Comparison of ENCODE assay signal across 8 cellular contexts in the genomic region with DNA sequence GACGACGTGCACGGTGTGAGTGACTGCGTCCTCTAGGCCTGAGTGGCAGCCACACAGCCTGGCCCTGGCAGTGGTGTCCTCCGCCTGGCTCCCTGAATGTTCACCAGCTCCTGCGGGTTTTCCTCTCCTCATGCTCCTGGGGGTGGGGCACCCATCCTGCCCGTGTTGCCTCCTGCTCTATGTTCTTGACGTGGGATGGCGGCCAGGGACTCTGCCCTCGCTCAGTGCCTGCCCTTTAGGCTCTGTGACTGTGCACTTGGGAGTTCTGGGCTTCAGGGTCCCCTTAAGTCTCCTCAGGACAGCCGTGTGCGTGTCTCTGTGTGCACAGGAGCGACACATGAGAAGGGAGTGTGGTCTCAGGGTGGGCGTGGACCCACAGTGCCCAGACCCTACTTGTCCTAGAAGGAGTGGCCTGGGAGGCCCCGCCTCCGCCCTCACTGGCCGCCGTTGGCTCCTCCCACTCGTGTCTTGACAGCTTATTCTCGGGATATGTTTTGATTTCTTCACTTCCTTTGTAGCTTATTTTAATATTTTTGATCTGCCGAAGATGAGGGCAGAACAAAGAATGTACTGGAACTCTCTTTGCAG. TPM values are rescaled to one million over a fixed set of nuclear protein-coding genes. Genes with fewer than 3 reads are reported as not detected.
DNase-seq lines count a peak whose midpoint lies in the region; ATAC-seq, FAIRE-seq and TF ChIP-seq lines count a peak whose summit lies in the region.

No MANE protein-coding gene starts in this region.

- H3F3A ChIP-seq in SK-N-SH (replicated peaks; ENCODE audit: insufficient read depth) = no peaks in the 10 kb centered on the region

- FAIRE-seq in G401.6 (lab: Jason Lieb, UNC) (peak; percentile 76), urothelium cell line (lab: Jason Lieb, UNC) (no peak)

- H3K9me2 ChIP-seq in SK-N-SH = no peaks in the 10 kb centered on the region

- H3K27ac ChIP-seq in SK-N-SH (ENCODE audit: low read depth in 2 of 2, low read length in 1 of 2) = peak overlapping the region; percentile 22 to 56; a peak in 3 of 4 replicates
- H3K27ac ChIP-seq in heart right ventricle = peak overlapping the region; percentile 36 to 90 (median 86)
- peak overlapping the region; percentile 15 for H3K27ac ChIP-seq in parathyroid adenoma

- peak overlapping the region; percentile 96 for H3K4me2 ChIP-seq in SK-N-SH
- peak overlapping the region; percentile 23 for H3K4me2 ChIP-seq in parathyroid adenoma (ENCODE audit: low read length)

- H3K9ac ChIP-seq in SK-N-SH (peak overlapping the region; percentile 68; the same call in 1 of the 2 replicates), adipocyte (ENCODE audit: low read length) (peak overlapping the region; percentile 90), parathyroid adenoma (no peak overlapping the region)

- H3K4me1 ChIP-seq in SK-N-SH (ENCODE audit: control insufficient read depth in 1 of 2, insufficient read depth in 2 of 2, low read depth in 1 of 2, low read length in 1 of 2) (peaks cover 0 to 60% of the 10 kb centered on the region in 2 experiments; a peak in 2 of 4 replicates), adipocyte (ENCODE audit: control insufficient read depth, insufficient read depth, low read length) (peaks cover 47% of the 10 kb centered on the region), heart right ventricle (peaks cover 35 to 80% (median 78%) of the 10 kb centered on the region in 9 donors), parathyroid adenoma (no peaks in the 10 kb centered on the region)

- no peak for TF ChIP-seq RAD21 in SK-N-SH (IDR thresholded peaks at IDR 0.05; ENCODE audit: low read length)

- H3K79me2 ChIP-seq in SK-N-SH (ENCODE audit: insufficient read depth) = peaks cover 83% of the 10 kb centered on the region
- H3K79me2 ChIP-seq in parathyroid adenoma = peaks cover 55% of the 10 kb centered on the region

- CTCF ChIA-PET in SK-N-SH (lab: Yijun Ruan, JAX) = interaction anchor here (1.0 to 9.4 kb wide), 5 partner anchors 23 to 151 kb away, joined by 4 to 47 read pairs (median 5); a partner anchor contains a TSS

- ATAC-seq in heart right ventricle (peak in 7 of 8 donors; percentile 9 to 48 (median 34)), HG02763 (IDR thresholded peaks at IDR 0.05; ENCODE audit: unreplicated experiment) (no peak)

- peaks cover 80% of the 10 kb centered on the region for H4K20me1 ChIP-seq in SK-N-SH (ENCODE audit: insufficient read depth)

- H3K36me3 ChIP-seq in SK-N-SH (replicated peaks in 1 of 2; ENCODE audit: control insufficient read depth in 1 of 2, insufficient read depth in 2 of 2, low read length in 1 of 2) = no peaks in the 10 kb centered on the region
- no peaks in the 10 kb centered on the region for H3K36me3 ChIP-seq in adipocyte (ENCODE audit: control insufficient read depth, insufficient read depth, low read length, severe bottlenecking)
- H3K36me3 ChIP-seq in heart right ventricle = no peaks in the 10 kb centered on the region
- H3K36me3 ChIP-seq in parathyroid adenoma (ENCODE audit: control insufficient read depth, insufficient read depth, low read length) = no peaks in the 10 kb centered on the region

- no peak for TF ChIP-seq EP300 in SK-N-SH (IDR thresholded peaks at IDR 0.05; ENCODE audit: borderline replicate concordance in 1 of 2, low read depth in 1 of 2, low read length in 1 of 2)

- intact Hi-C loops in heart right ventricle (cut with DNase I) = loop anchor here in 9 of 10 donors (2.0 to 10.0 kb wide), 11 partner anchors 34 to 86 kb away; no protein-coding TSS in a partner anchor

- POLR2A ChIA-PET in SK-N-SH (lab: Yijun Ruan, JAX) = interaction anchor here (0.9 to 1.5 kb wide), 4 partner anchors 9 to 94 kb away, joined by 3 to 5 read pairs (median 4); no protein-coding TSS in a partner anchor

- no peaks in the 10 kb centered on the region for H3K9me3 ChIP-seq in SK-N-SH
- H3K9me3 ChIP-seq in adipocyte (ENCODE audit: control insufficient read depth, low read length) = no peaks in the 10 kb centered on the region
- no peaks in the 10 kb centered on the region for H3K9me3 ChIP-seq in heart right ventricle
- H3K9me3 ChIP-seq in parathyroid adenoma (ENCODE audit: control insufficient read depth, low read length) = no peaks in the 10 kb centered on the region

- TF ChIP-seq CTCF in SK-N-SH (IDR thresholded peaks at IDR 0.05) (no peak), heart right ventricle (IDR thresholded peaks at IDR 0.05) (no peak), parathyroid adenoma (IDR thresholded peaks at IDR 0.05) (no peak)

- peak overlapping the region; percentile 65 to 71 for H3K4me3 ChIP-seq in SK-N-SH (ENCODE audit: low read depth in 2 of 2, low read length in 1 of 2)
- peak overlapping the region; percentile 92 for H3K4me3 ChIP-seq in adipocyte (ENCODE audit: low read length)
- H3K4me3 ChIP-seq in heart right ventricle = peak overlapping the region in 9 of 10 donors; percentile 50 to 89 (median 83)
- H3K4me3 ChIP-seq in parathyroid adenoma (ENCODE audit: low read depth, low read length) = no peak overlapping the region

- no peaks in the 10 kb centered on the region for H3K27me3 ChIP-seq in SK-N-SH (ENCODE audit: insufficient read depth)
- no peaks in the 10 kb centered on the region for H3K27me3 ChIP-seq in adipocyte (replicated peaks; ENCODE audit: control insufficient read depth, insufficient read depth, low read length)
- no peaks in the 10 kb centered on the region for H3K27me3 ChIP-seq in heart right ventricle
- H3K27me3 ChIP-seq in parathyroid adenoma (ENCODE audit: control insufficient read depth, insufficient read depth, low read length) = no peaks in the 10 kb centered on the region

- no peak overlapping the region for H2AFZ ChIP-seq in SK-N-SH (ENCODE audit: low read depth)
- no peak overlapping the region for H2AFZ ChIP-seq in parathyroid adenoma

- whole genome bisulfite sequencing in SK-N-SH (ENCODE audit: low lambda C conversion rate) = 42% methylated on average over 14 of the region's 21 CpGs
- WGBS in heart right ventricle, 2 donors = 21 to 23% methylated on average over 21 of the region's 21 CpGs

- peak; percentile 88 for DNase-seq in SK-N-SH
- DNase-seq in adipocyte (ENCODE audit: low read depth) = peak; percentile 88
- DNase-seq in heart right ventricle = peak; percentile 78 to 81
- peak; percentile 60 for DNase-seq in urothelium cell line (ENCODE audit: low spot score)
- DNase-seq in NCI-H146 (lab: John Stamatoyannopoulos, UW) = no peak

TF ChIP-seq in SK-N-SH, 30 proteins besides CTCF, POLR2A, EP300 and RAD21 (continues in another document):
- no peak for TF ChIP-seq ELF1 (IDR thresholded peaks at IDR 0.05)
- TF ChIP-seq FOXM1 (IDR thresholded peaks at IDR 0.05; ENCODE audit: low read depth) = no peak
- TF ChIP-seq JUND (IDR thresholded peaks at IDR 0.05) = no peak
- no peak for TF ChIP-seq TEAD4 (IDR thresholded peaks at IDR 0.05; ENCODE audit: borderline replicate concordance, insufficient read depth)
- no peak for TF ChIP-seq FOXJ3 (CRISPR knock-in tag; IDR thresholded peaks at IDR 0.05)
- no peak for TF ChIP-seq MXI1 (IDR thresholded peaks at IDR 0.05; ENCODE audit: low read depth, low read length)
- TF ChIP-seq RFX5 (IDR thresholded peaks at IDR 0.05; ENCODE audit: low read length) = no peak
- TF ChIP-seq TCF12 (IDR thresholded peaks at IDR 0.05) = no peak
- no peak for TF ChIP-seq YY1 (IDR thresholded peaks at IDR 0.05; ENCODE audit: low read depth)
- TF ChIP-seq, protein P1, sequence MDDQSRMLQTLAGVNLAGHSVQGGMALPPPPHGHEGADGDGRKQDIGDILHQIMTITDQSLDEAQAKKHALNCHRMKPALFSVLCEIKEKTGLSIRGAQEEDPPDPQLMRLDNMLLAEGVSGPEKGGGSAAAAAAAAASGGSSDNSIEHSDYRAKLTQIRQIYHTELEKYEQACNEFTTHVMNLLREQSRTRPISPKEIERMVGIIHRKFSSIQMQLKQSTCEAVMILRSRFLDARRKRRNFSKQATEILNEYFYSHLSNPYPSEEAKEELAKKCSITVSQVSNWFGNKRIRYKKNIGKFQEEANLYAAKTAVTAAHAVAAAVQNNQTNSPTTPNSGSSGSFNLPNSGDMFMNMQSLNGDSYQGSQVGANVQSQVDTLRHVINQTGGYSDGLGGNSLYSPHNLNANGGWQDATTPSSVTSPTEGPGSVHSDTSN (IDR thresholded peaks at IDR 0.05) = no peak
- no peak for TF ChIP-seq NFIC (IDR thresholded peaks at IDR 0.05; ENCODE audit: borderline replicate concordance)
- no peak for TF ChIP-seq RCOR1 (IDR thresholded peaks at IDR 0.05; ENCODE audit: low read length)
- no peak for TF ChIP-seq POLR2AphosphoS5 (IDR thresholded peaks at IDR 0.05; ENCODE audit: low read depth, low read length)
- TF ChIP-seq, protein P2, sequence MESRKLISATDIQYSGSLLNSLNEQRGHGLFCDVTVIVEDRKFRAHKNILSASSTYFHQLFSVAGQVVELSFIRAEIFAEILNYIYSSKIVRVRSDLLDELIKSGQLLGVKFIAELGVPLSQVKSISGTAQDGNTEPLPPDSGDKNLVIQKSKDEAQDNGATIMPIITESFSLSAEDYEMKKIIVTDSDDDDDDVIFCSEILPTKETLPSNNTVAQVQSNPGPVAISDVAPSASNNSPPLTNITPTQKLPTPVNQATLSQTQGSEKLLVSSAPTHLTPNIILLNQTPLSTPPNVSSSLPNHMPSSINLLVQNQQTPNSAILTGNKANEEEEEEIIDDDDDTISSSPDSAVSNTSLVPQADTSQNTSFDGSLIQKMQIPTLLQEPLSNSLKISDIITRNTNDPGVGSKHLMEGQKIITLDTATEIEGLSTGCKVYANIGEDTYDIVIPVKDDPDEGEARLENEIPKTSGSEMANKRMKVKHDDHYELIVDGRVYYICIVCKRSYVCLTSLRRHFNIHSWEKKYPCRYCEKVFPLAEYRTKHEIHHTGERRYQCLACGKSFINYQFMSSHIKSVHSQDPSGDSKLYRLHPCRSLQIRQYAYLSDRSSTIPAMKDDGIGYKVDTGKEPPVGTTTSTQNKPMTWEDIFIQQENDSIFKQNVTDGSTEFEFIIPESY (IDR thresholded peaks at IDR 0.05; ENCODE audit: borderline replicate concordance, low read depth) = no peak
- TF ChIP-seq GATA2 (CRISPR knock-in tag; IDR thresholded peaks at IDR 0.05) = no peak
- no peak for TF ChIP-seq NRF1 (IDR thresholded peaks at IDR 0.05; ENCODE audit: low read depth, low read length)
- TF ChIP-seq EZH2phosphoT487 (IDR thresholded peaks at IDR 0.05; ENCODE audit: borderline replicate concordance, low read depth) = no peak
- TF ChIP-seq FOSL2 (IDR thresholded peaks at IDR 0.05; ENCODE audit: borderline replicate concordance, low read depth) = no peak
- TF ChIP-seq MEF2A (IDR thresholded peaks at IDR 0.05; ENCODE audit: borderline replicate concordance, low read depth) = no peak

RNA-seq across cellular contexts. Expression of a gene that starts 3.6 kb away (rescaled TPM):
- polyA plus RNA-seq in SK-N-SH (2012; rRNA removed) (3.5 and 7.2 TPM in 2 replicates), heart right ventricle (10 to 100 TPM; 13.8 to 16.6 TPM)
- polyA plus RNA-seq in SK-N-SH (2012; cell fraction: cytosol; rRNA removed) = 7.1 and 8.9 TPM in 2 replicates
- polyA plus RNA-seq in SK-N-SH (2012; cell fraction: nucleus; rRNA removed) = 14.0 and 14.8 TPM in 2 replicates
- 10 to 100 TPM; 29.4 to 50.9 (median 38.3) TPM for total RNA-seq in heart right ventricle

RNA-seq across cellular contexts. Expression of a gene that starts 37.2 kb away (rescaled TPM):
- polyA plus RNA-seq in SK-N-SH (2012; rRNA removed) (35.6 and 58.3 TPM in 2 replicates), heart right ventricle (10 to 100 TPM; 83.0 to 83.6 TPM)
- 26.9 and 34.4 TPM in 2 replicates for polyA plus RNA-seq in SK-N-SH (2012; cell fraction: cytosol; rRNA removed)
- 75.0 and 112 TPM in 2 replicates for polyA plus RNA-seq in SK-N-SH (2012; cell fraction: nucleus; rRNA removed)
- total RNA-seq in heart right ventricle = 10 to 100 TPM; 30.9 to 47.6 (median 38.3) TPM

Comparison
In these comparisons a context has a peak if more than half of its experiments do, and no peak if none do; other contexts are left out.
1. H3K27ac ChIP-seq: peak in every context shown above with its lines; median percentile 86 in heart right ventricle; 39 in SK-N-SH; 15 in parathyroid adenoma.